Comparison of ENCODE assay signal across 1 cellular context in the genomic region with DNA sequence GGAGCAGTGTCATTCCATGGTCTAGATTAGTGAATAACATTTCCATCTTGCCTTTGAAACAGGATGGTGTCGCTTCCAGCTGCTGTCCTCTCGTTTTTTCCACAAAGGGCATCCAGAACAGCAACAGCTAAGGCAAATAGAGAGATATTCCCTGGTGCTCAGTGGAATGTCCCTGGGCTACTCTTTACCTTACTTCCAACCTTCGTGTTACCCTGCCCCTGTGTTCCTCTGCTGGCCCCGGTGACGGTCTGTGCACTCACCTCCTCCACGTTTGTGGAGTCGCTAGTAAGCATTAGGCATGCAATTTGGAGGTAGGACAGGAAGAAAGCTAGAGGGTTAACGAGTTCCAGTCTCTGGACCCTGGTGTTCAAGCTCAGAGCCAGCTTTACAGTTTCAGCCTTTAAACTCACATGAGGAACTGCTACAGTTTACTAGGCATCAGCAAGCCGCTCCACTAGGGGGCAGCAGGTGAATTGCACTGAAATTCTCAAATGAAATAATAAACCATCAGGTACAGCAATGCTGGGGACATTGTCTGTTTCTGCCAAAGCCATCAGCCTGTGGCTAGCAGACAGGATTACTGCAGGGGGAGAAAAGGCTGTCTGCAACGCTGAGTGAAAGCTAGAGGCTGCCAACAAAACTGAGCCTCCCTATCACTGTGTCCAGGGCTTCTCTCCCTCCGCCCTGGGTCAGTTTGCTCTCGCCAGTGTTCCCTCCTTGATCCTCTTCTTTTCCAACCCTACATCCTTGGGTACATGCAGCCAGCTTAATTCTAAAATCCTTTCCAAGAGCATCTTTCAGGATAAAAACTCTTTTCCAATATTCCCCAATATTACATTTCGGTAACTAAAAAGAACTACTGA.
TF ChIP-seq lines count a peak whose summit lies in the region.

No MANE protein-coding gene starts in this region.

TF ChIP-seq in GM23338, 12 proteins besides CTCF, POLR2A, EP300 and RAD21 (continued from another document):
- TF ChIP-seq, protein P1, sequence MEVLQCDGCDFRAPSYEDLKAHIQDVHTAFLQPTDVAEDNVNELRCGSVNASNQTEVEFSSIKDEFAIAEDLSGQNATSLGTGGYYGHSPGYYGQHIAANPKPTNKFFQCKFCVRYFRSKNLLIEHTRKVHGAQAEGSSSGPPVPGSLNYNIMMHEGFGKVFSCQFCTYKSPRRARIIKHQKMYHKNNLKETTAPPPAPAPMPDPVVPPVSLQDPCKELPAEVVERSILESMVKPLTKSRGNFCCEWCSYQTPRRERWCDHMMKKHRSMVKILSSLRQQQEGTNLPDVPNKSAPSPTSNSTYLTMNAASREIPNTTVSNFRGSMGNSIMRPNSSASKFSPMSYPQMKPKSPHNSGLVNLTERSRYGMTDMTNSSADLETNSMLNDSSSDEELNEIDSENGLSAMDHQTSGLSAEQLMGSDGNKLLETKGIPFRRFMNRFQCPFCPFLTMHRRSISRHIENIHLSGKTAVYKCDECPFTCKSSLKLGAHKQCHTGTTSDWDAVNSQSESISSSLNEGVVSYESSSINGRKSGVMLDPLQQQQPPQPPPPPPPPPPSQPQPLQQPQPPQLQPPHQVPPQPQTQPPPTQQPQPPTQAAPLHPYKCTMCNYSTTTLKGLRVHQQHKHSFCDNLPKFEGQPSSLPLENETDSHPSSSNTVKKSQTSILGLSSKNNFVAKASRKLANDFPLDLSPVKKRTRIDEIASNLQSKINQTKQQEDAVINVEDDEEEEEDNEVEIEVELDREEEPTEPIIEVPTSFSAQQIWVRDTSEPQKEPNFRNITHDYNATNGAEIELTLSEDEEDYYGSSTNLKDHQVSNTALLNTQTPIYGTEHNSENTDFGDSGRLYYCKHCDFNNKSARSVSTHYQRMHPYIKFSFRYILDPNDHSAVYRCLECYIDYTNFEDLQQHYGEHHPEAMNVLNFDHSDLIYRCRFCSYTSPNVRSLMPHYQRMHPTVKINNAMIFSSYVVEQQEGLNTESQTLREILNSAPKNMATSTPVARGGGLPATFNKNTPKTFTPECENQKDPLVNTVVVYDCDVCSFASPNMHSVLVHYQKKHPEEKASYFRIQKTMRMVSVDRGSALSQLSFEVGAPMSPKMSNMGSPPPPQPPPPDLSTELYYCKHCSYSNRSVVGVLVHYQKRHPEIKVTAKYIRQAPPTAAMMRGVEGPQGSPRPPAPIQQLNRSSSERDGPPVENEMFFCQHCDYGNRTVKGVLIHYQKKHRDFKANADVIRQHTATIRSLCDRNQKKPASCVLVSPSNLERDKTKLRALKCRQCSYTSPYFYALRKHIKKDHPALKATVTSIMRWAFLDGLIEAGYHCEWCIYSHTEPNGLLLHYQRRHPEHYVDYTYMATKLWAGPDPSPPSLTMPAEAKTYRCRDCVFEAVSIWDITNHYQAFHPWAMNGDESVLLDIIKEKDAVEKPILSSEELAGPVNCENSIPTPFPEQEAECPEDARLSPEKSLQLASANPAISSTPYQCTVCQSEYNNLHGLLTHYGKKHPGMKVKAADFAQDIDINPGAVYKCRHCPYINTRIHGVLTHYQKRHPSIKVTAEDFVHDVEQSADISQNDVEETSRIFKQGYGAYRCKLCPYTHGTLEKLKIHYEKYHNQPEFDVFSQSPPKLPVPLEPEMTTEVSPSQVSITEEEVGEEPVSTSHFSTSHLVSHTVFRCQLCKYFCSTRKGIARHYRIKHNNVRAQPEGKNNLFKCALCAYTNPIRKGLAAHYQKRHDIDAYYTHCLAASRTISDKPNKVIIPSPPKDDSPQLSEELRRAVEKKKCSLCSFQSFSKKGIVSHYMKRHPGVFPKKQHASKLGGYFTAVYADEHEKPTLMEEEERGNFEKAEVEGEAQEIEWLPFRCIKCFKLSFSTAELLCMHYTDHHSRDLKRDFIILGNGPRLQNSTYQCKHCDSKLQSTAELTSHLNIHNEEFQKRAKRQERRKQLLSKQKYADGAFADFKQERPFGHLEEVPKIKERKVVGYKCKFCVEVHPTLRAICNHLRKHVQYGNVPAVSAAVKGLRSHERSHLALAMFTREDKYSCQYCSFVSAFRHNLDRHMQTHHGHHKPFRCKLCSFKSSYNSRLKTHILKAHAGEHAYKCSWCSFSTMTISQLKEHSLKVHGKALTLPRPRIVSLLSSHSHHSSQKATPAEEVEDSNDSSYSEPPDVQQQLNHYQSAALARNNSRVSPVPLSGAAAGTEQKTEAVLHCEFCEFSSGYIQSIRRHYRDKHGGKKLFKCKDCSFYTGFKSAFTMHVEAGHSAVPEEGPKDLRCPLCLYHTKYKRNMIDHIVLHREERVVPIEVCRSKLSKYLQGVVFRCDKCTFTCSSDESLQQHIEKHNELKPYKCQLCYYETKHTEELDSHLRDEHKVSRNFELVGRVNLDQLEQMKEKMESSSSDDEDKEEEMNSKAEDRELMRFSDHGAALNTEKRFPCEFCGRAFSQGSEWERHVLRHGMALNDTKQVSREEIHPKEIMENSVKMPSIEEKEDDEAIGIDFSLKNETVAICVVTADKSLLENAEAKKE (CRISPR knock-in tag; IDR thresholded peaks at IDR 0.05), result no peak
- TF ChIP-seq EZH2 (IDR thresholded peaks at IDR 0.05; ENCODE audit: low read depth, unreplicated experiment), result no peak
- TF ChIP-seq CREB1 (CRISPR knock-in tag; IDR thresholded peaks at IDR 0.05; ENCODE audit: low read depth), result no peak
- no peak for TF ChIP-seq STAT1 (IDR thresholded peaks at IDR 0.05; ENCODE audit: unreplicated experiment)
- no peak for TF ChIP-seq ZNF114 (CRISPR knock-in tag; IDR thresholded peaks at IDR 0.05)
- TF ChIP-seq POLR2AphosphoS5 (IDR thresholded peaks at IDR 0.05; ENCODE audit: low read depth), result no peak
- TF ChIP-seq JUNB (IDR thresholded peaks at IDR 0.05; ENCODE audit: unreplicated experiment), result no peak
- TF ChIP-seq, protein P2, sequence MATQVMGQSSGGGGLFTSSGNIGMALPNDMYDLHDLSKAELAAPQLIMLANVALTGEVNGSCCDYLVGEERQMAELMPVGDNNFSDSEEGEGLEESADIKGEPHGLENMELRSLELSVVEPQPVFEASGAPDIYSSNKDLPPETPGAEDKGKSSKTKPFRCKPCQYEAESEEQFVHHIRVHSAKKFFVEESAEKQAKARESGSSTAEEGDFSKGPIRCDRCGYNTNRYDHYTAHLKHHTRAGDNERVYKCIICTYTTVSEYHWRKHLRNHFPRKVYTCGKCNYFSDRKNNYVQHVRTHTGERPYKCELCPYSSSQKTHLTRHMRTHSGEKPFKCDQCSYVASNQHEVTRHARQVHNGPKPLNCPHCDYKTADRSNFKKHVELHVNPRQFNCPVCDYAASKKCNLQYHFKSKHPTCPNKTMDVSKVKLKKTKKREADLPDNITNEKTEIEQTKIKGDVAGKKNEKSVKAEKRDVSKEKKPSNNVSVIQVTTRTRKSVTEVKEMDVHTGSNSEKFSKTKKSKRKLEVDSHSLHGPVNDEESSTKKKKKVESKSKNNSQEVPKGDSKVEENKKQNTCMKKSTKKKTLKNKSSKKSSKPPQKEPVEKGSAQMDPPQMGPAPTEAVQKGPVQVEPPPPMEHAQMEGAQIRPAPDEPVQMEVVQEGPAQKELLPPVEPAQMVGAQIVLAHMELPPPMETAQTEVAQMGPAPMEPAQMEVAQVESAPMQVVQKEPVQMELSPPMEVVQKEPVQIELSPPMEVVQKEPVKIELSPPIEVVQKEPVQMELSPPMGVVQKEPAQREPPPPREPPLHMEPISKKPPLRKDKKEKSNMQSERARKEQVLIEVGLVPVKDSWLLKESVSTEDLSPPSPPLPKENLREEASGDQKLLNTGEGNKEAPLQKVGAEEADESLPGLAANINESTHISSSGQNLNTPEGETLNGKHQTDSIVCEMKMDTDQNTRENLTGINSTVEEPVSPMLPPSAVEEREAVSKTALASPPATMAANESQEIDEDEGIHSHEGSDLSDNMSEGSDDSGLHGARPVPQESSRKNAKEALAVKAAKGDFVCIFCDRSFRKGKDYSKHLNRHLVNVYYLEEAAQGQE (IDR thresholded peaks at IDR 0.05; ENCODE audit: unreplicated experiment), result no peak
